ENCODE assay signal across 17 cellular contexts in genomic region chr22:26535499-26535898, GRCh38. TPM values are rescaled to one million over a fixed set of nuclear protein-coding genes. Genes with fewer than 3 reads are reported as not detected.
A peak's percentile ranks its signal among the peaks of the same experiment; 100 is the strongest.
DNase-seq lines count a peak whose midpoint lies in the region; ATAC-seq and TF ChIP-seq lines count a peak whose summit lies in the region.
"Had no signal": no experiment of that assay in that cellular context is flagged by ENCODE, and none has a peak within 500 bp of the region (broad histone marks: within the 10 kb centered on the region; RNA-seq: fewer than 3 reads in every experiment).

No MANE protein-coding gene starts in this region.

- no peak overlapping the region for H2BK5ac ChIP-seq in mesendoderm (ENCODE audit: low read length)

- H4K8ac ChIP-seq in mesendoderm (ENCODE audit: low read depth, low read length): no peak overlapping the region

- POLR2A ChIA-PET in activated CD4-positive, alpha-beta T cell treated with anti-CD3 and anti-CD28 coated beads, Interleukin-2, amount 10 ng/mL, durations not matched to agents 7 days and 5 days (lab: Charles Lee): no interaction called here

- intact Hi-C loops in activated CD4-positive, alpha-beta T cell treated with anti-CD3 and anti-CD28 coated beads, Interleukin-2, amount 10 ng/mL, durations not matched to agents 24 days and 14 days (cut with micrococcal nuclease): no loop called here

- H3K36me3 ChIP-seq in Peyer's patch: peaks cover 0 to 47% (median 0%) of the 10 kb centered on the region in 3 donors
- peaks cover 13% of the 10 kb centered on the region for H3K36me3 ChIP-seq in mesendoderm (ENCODE audit: control insufficient read depth, insufficient read depth, low read length)

- no peak overlapping the region for H3K18ac ChIP-seq in mesendoderm (ENCODE audit: low read length)

- peaks cover 0 to 4% (median 0%) of the 10 kb centered on the region in 4 donors for H3K4me1 ChIP-seq in Peyer's patch
- H3K4me1 ChIP-seq in mesendoderm (ENCODE audit: control insufficient read depth, low read depth, low read length): no peaks in the 10 kb centered on the region
- H3K4me1 ChIP-seq: parathyroid adenoma, upper lobe of left lung had no signal

- peaks cover 16% of the 10 kb centered on the region for H3K4me1 Mint-ChIP-seq in activated CD4-positive, alpha-beta T cell treated with anti-CD3 and anti-CD28 coated beads, Interleukin-2, amount 10 ng/mL, durations not matched to agents 24 days and 14 days
- peaks cover 6% of the 10 kb centered on the region for H3K4me1 Mint-ChIP-seq in activated CD4-positive, alpha-beta T cell treated with anti-CD3 and anti-CD28 coated beads, Interleukin-2, amount 10 ng/mL, durations not matched to agents 7 days and 5 days
- H3K4me1 Mint-ChIP-seq in effector memory CD8-positive, alpha-beta T cell (ENCODE audit: low read depth in 2 of 2): peaks cover 11 to 26% of the 10 kb centered on the region in 2 donors
- peaks cover 51% of the 10 kb centered on the region for H3K4me1 Mint-ChIP-seq in stimulated activated naive CD8-positive, alpha-beta T cell treated with anti-CD3 and anti-CD28 coated beads, Interleukin-15, Interleukin-2, amounts not matched to agents 100 ng/mL and 50 ng/mL, for 24 hours (ENCODE audit: low read depth)

- H2BK120ac ChIP-seq in mesendoderm (ENCODE audit: low read depth, low read length): no peak overlapping the region

- H3K79me1 ChIP-seq in mesendoderm (ENCODE audit: low read length): peaks cover 11% of the 10 kb centered on the region

- H3K79me2 ChIP-seq in mesendoderm (ENCODE audit: control insufficient read depth, insufficient read depth, low read length): no peaks in the 10 kb centered on the region
- H3K79me2 ChIP-seq: parathyroid adenoma had no signal

- whole genome bisulfite sequencing in mesendoderm (ENCODE audit: extremely low coverage, insufficient coverage, low lambda C conversion rate): no CpG with 5 or more reads among the region's 6 CpGs

- peaks cover 52% of the 10 kb centered on the region for H3K36me3 Mint-ChIP-seq in activated CD4-positive, alpha-beta T cell treated with anti-CD3 and anti-CD28 coated beads, Interleukin-2, amount 10 ng/mL, durations not matched to agents 24 days and 14 days (ENCODE audit: low read depth)
- peaks cover 20% of the 10 kb centered on the region for H3K36me3 Mint-ChIP-seq in activated CD4-positive, alpha-beta T cell treated with anti-CD3 and anti-CD28 coated beads, Interleukin-2, amount 10 ng/mL, durations not matched to agents 7 days and 5 days (ENCODE audit: low read depth)
- peaks cover 85% of the 10 kb centered on the region for H3K36me3 Mint-ChIP-seq in effector memory CD8-positive, alpha-beta T cell (ENCODE audit: insufficient read depth)
- peaks cover 65% of the 10 kb centered on the region for H3K36me3 Mint-ChIP-seq in stimulated activated naive CD8-positive, alpha-beta T cell treated with anti-CD3 and anti-CD28 coated beads, Interleukin-15, Interleukin-2, amounts not matched to agents 100 ng/mL and 50 ng/mL, for 24 hours (ENCODE audit: low read depth)

- ATAC-seq in effector memory CD8-positive, alpha-beta T cell (replicated peaks): no peak
- ATAC-seq in omental fat pad (ENCODE audit: low FRiP score): no peak
- ATAC-seq: left colon had no signal

- CTCF ChIA-PET in activated CD4-positive, alpha-beta T cell treated with anti-CD3 and anti-CD28 coated beads, Interleukin-2, amount 10 ng/mL, durations not matched to agents 7 days and 5 days (lab: Charles Lee): interaction anchor here (0.9 to 2.6 kb wide), 5 partner anchors 9 to 108 kb away, joined by 3 to 7 read pairs (median 5); no protein-coding TSS in a partner anchor

- no peak overlapping the region for H3K4me3 ChIP-seq in Peyer's patch
- no peak overlapping the region for H3K4me3 ChIP-seq in mesendoderm (ENCODE audit: low read length)
- H3K4me3 ChIP-seq: skin epidermis, upper lobe of left lung had no signal

- no peaks in the 10 kb centered on the region for H3K27me3 ChIP-seq in Peyer's patch
- H3K27me3 ChIP-seq in mesendoderm (ENCODE audit: insufficient read depth, low read length, poor library complexity): no peaks in the 10 kb centered on the region
- H3K27me3 ChIP-seq: upper lobe of left lung had no signal

- H3K27ac ChIP-seq in Peyer's patch: peak overlapping the region in 3 of 4 donors; percentile 12 to 53 (median 49)
- H3K27ac ChIP-seq in mesendoderm (ENCODE audit: low read depth, low read length): no peak overlapping the region
- H3K27ac ChIP-seq: parathyroid adenoma had no signal

- no peaks in the 10 kb centered on the region for H3K9me3 ChIP-seq in Peyer's patch
- H3K9me3 ChIP-seq: upper lobe of left lung had no signal

- no peak overlapping the region for H2BK15ac ChIP-seq in mesendoderm (replicated peaks; ENCODE audit: low read depth)

- H4K5ac ChIP-seq in mesendoderm (ENCODE audit: low read length): no peak overlapping the region

- H3K4ac ChIP-seq in mesendoderm (ENCODE audit: low read depth, low read length): no peak overlapping the region

- DNase-seq in activated CD4-positive, alpha-beta T cell treated with anti-CD3 and anti-CD28 coated beads, Interleukin-2, amount 10 ng/mL, durations not matched to agents 24 days and 14 days: no peak
- no peak for DNase-seq in activated CD4-positive, alpha-beta T cell treated with anti-CD3 and anti-CD28 coated beads, Interleukin-2, amount 10 ng/mL, durations not matched to agents 7 days and 5 days
- DNase-seq in Peyer's patch: peak in 2 of 3 donors; percentile 43 to 50
- DNase-seq in effector memory CD8-positive, alpha-beta T cell: no peak
- no peak for DNase-seq in omental fat pad (ENCODE audit: low spot score)
- DNase-seq in activated gamma-delta T cell (lab: John Stamatoyannopoulos, UW): no peak
- no peak for DNase-seq in mesendoderm
- DNase-seq: activated CD4-positive, CD25-positive, alpha-beta regulatory T cell; activated CD8-positive, alpha-beta memory T cell treated with anti-CD3 and anti-CD28 coated beads, Interleukin-2, amount 50 U/mL, for 48 hours; caudate nucleus; left colon; NCI-H1105 treated with DMSO at 0.1 percent for 48 hours; NCI-H82; upper lobe of left lung had no signal

- H3K4me3 Mint-ChIP-seq in activated CD4-positive, alpha-beta T cell treated with anti-CD3 and anti-CD28 coated beads, Interleukin-2, amount 10 ng/mL, durations not matched to agents 24 days and 14 days: no peak overlapping the region
- no peak overlapping the region for H3K4me3 Mint-ChIP-seq in activated CD4-positive, alpha-beta T cell treated with anti-CD3 and anti-CD28 coated beads, Interleukin-2, amount 10 ng/mL, durations not matched to agents 7 days and 5 days
- H3K4me3 Mint-ChIP-seq in effector memory CD8-positive, alpha-beta T cell: no peak overlapping the region
- H3K4me3 Mint-ChIP-seq in stimulated activated naive CD8-positive, alpha-beta T cell treated with anti-CD3 and anti-CD28 coated beads, Interleukin-15, Interleukin-2, amounts not matched to agents 100 ng/mL and 50 ng/mL, for 24 hours: peak overlapping the region; percentile 28

- TF ChIP-seq CTCF in Peyer's patch (IDR thresholded peaks at IDR 0.05) (no peak), omental fat pad (IDR thresholded peaks at IDR 0.05) (no peak)

- H3K27me3 Mint-ChIP-seq in activated CD4-positive, alpha-beta T cell treated with anti-CD3 and anti-CD28 coated beads, Interleukin-2, amount 10 ng/mL, durations not matched to agents 24 days and 14 days: no peaks in the 10 kb centered on the region
- no peaks in the 10 kb centered on the region for H3K27me3 Mint-ChIP-seq in activated CD4-positive, alpha-beta T cell treated with anti-CD3 and anti-CD28 coated beads, Interleukin-2, amount 10 ng/mL, durations not matched to agents 7 days and 5 days
- H3K27me3 Mint-ChIP-seq in effector memory CD8-positive, alpha-beta T cell: no peaks in the 10 kb centered on the region
- no peaks in the 10 kb centered on the region for H3K27me3 Mint-ChIP-seq in stimulated activated naive CD8-positive, alpha-beta T cell treated with anti-CD3 and anti-CD28 coated beads, Interleukin-15, Interleukin-2, amounts not matched to agents 100 ng/mL and 50 ng/mL, for 24 hours

- H3K4me2 ChIP-seq in mesendoderm (ENCODE audit: low read length): no peak overlapping the region

- H2AK5ac ChIP-seq in mesendoderm (ENCODE audit: low read length): no peak overlapping the region

- no peaks in the 10 kb centered on the region for H3K9me3 Mint-ChIP-seq in activated CD4-positive, alpha-beta T cell treated with anti-CD3 and anti-CD28 coated beads, Interleukin-2, amount 10 ng/mL, durations not matched to agents 24 days and 14 days
- no peaks in the 10 kb centered on the region for H3K9me3 Mint-ChIP-seq in activated CD4-positive, alpha-beta T cell treated with anti-CD3 and anti-CD28 coated beads, Interleukin-2, amount 10 ng/mL, durations not matched to agents 7 days and 5 days
- no peaks in the 10 kb centered on the region for H3K9me3 Mint-ChIP-seq in effector memory CD8-positive, alpha-beta T cell
- H3K9me3 Mint-ChIP-seq in stimulated activated naive CD8-positive, alpha-beta T cell treated with anti-CD3 and anti-CD28 coated beads, Interleukin-15, Interleukin-2, amounts not matched to agents 100 ng/mL and 50 ng/mL, for 24 hours: no peaks in the 10 kb centered on the region

- H3K56ac ChIP-seq in mesendoderm (ENCODE audit: low read length): no peak overlapping the region

- TF ChIP-seq POLR2A in Peyer's patch (IDR thresholded peaks at IDR 0.05): no peak

- H3K23ac ChIP-seq in mesendoderm (ENCODE audit: low read length): no peak overlapping the region

- no peak overlapping the region for H3K9ac ChIP-seq in mesendoderm (ENCODE audit: low read length)
- H3K9ac ChIP-seq: parathyroid adenoma had no signal

- peak overlapping the region; percentile 72 for H3K27ac Mint-ChIP-seq in activated CD4-positive, alpha-beta T cell treated with anti-CD3 and anti-CD28 coated beads, Interleukin-2, amount 10 ng/mL, durations not matched to agents 24 days and 14 days
- no peak overlapping the region for H3K27ac Mint-ChIP-seq in activated CD4-positive, alpha-beta T cell treated with anti-CD3 and anti-CD28 coated beads, Interleukin-2, amount 10 ng/mL, durations not matched to agents 7 days and 5 days
- H3K27ac Mint-ChIP-seq in effector memory CD8-positive, alpha-beta T cell: peak overlapping the region; percentile 64 to 83
- peak overlapping the region; percentile 65 for H3K27ac Mint-ChIP-seq in stimulated activated naive CD8-positive, alpha-beta T cell treated with anti-CD3 and anti-CD28 coated beads, Interleukin-15, Interleukin-2, amounts not matched to agents 100 ng/mL and 50 ng/mL, for 24 hours

RNA-seq across cellular contexts. Expression of gene TFIP11, which starts 23.2 kb away (rescaled TPM):
- total RNA-seq in activated CD4-positive, alpha-beta T cell treated with anti-CD3 and anti-CD28 coated beads, Interleukin-2, amount 10 ng/mL, durations not matched to agents 24 days and 14 days: 51.2 and 56.3 TPM in 2 replicates
- 10 to 100 TPM; 52.5 to 58.5 TPM for total RNA-seq in activated CD4-positive, alpha-beta T cell treated with anti-CD3 and anti-CD28 coated beads, Interleukin-2, amount 10 ng/mL, durations not matched to agents 7 days and 5 days
- total RNA-seq in Peyer's patch (10 to 100 TPM; 24.0 to 46.2 (median 30.8) TPM), omental fat pad (10 to 100 TPM; 14.8 to 39.1 (median 20.2) TPM)
- polyA plus RNA-seq in mesendoderm (2013, experiment 1 of 2): 17.8 TPM
- 17.8 TPM for polyA plus RNA-seq in mesendoderm (2013, experiment 2 of 2)

RNA-seq across cellular contexts. Expression of gene SRRD, which starts 51.8 kb away (rescaled TPM):
- total RNA-seq in activated CD4-positive, alpha-beta T cell treated with anti-CD3 and anti-CD28 coated beads, Interleukin-2, amount 10 ng/mL, durations not matched to agents 24 days and 14 days: 28.1 and 32.4 TPM in 2 replicates
- 10 to 100 TPM; 17.9 to 19.1 TPM for total RNA-seq in activated CD4-positive, alpha-beta T cell treated with anti-CD3 and anti-CD28 coated beads, Interleukin-2, amount 10 ng/mL, durations not matched to agents 7 days and 5 days
- total RNA-seq in Peyer's patch: 10 to 100 TPM in 2 of 4 donors, 1 to 10 TPM in 2; 4.2 to 17.3 (median 10.1) TPM
- 10 to 100 TPM in 3 of 4 donors, 1 to 10 TPM in 1; 9.8 to 22.1 (median 13.0) TPM for total RNA-seq in omental fat pad
- 17.7 TPM for polyA plus RNA-seq in mesendoderm (2013, experiment 1 of 2)
- 18.1 TPM for polyA plus RNA-seq in mesendoderm (2013, experiment 2 of 2)

RNA-seq across cellular contexts. Expression of gene HPS4, which starts 51.9 kb away (rescaled TPM):
- total RNA-seq in activated CD4-positive, alpha-beta T cell treated with anti-CD3 and anti-CD28 coated beads, Interleukin-2, amount 10 ng/mL, durations not matched to agents 24 days and 14 days: 47.0 and 51.2 TPM in 2 replicates
- total RNA-seq in activated CD4-positive, alpha-beta T cell treated with anti-CD3 and anti-CD28 coated beads, Interleukin-2, amount 10 ng/mL, durations not matched to agents 7 days and 5 days: 10 to 100 TPM; 32.0 to 35.3 TPM
- total RNA-seq in Peyer's patch (10 to 100 TPM; 22.8 to 74.3 (median 47.0) TPM), omental fat pad (10 to 100 TPM; 14.3 to 40.5 (median 24.2) TPM)
- polyA plus RNA-seq in mesendoderm (2013, experiment 1 of 2): 20.0 TPM
- 19.1 TPM for polyA plus RNA-seq in mesendoderm (2013, experiment 2 of 2)

RNA-seq across cellular contexts. Expression of gene TPST2, which starts 54.4 kb away (rescaled TPM):
- total RNA-seq in activated CD4-positive, alpha-beta T cell treated with anti-CD3 and anti-CD28 coated beads, Interleukin-2, amount 10 ng/mL, durations not matched to agents 24 days and 14 days: 30.0 and 33.5 TPM in 2 replicates
- total RNA-seq in activated CD4-positive, alpha-beta T cell treated with anti-CD3 and anti-CD28 coated beads, Interleukin-2, amount 10 ng/mL, durations not matched to agents 7 days and 5 days: 10 to 100 TPM; 25.9 to 26.3 TPM
- 10 to 100 TPM; 26.8 to 47.9 (median 38.5) TPM for total RNA-seq in Peyer's patch
- total RNA-seq in omental fat pad: 100 to 1,000 TPM in 1 of 4 donors, 10 to 100 TPM in 3; 39.5 to 101 (median 73.3) TPM
- 60.8 TPM for polyA plus RNA-seq in mesendoderm (2013, experiment 1 of 2)
- 59.3 TPM for polyA plus RNA-seq in mesendoderm (2013, experiment 2 of 2)

Comparison
In these comparisons a context has a peak if more than half of its experiments do, and no peak if none do; other contexts are left out.
1. DNase-seq: peak in Peyer's patch (2 of 3); none in activated CD4-positive, alpha-beta T cell treated with anti-CD3 and anti-CD28 coated beads, Interleukin-2, amount 10 ng/mL, durations not matched to agents 24 days and 14 days (single experiment), activated CD4-positive, alpha-beta T cell treated with anti-CD3 and anti-CD28 coated beads, Interleukin-2, amount 10 ng/mL, durations not matched to agents 7 days and 5 days (single experiment), effector memory CD8-positive, alpha-beta T cell (0 of 3), omental fat pad (single experiment), activated gamma-delta T cell (single experiment) and mesendoderm (single experiment).